20 cellular contexts compared by ENCODE assay signal in genomic region chr9:18798106-18798505, GRCh38.
"Had no signal": no experiment of that assay in that cellular context is flagged by ENCODE, and none has a peak within 500 bp of the region (broad histone marks: within the 10 kb centered on the region; RNA-seq: fewer than 3 reads in every experiment).

No MANE protein-coding gene starts in this region.

- DNase-seq: activated CD4-positive, alpha-beta T cell treated with anti-CD3 and anti-CD28 coated beads, Interleukin-2, amount 10 ng/mL, durations not matched to agents 24 days and 14 days; activated CD4-positive, CD25-positive, alpha-beta regulatory T cell; activated CD8-positive, alpha-beta memory T cell treated with anti-CD3 and anti-CD28 coated beads, Interleukin-2, amount 50 U/mL, for 4 hours; activated CD8-positive, alpha-beta T cell treated with anti-CD3 and anti-CD28 coated beads, Interleukin-2, amount 10 ng/mL, durations not matched to agents 7 days and 5 days; activated effector memory CD4-positive, alpha-beta T cell treated with anti-CD3 and anti-CD28 coated beads, Interleukin-2, amount 50 U/mL, for 16 hours; activated T-cell treated with anti-CD3 and anti-CD28 coated beads, Interleukin-2, amount 50 U/mL, for 48 hours; body of pancreas; effector memory CD8-positive, alpha-beta T cell; left ventricle myocardium inferior; naive thymus-derived CD4-positive, alpha-beta T cell; pancreas; stimulated activated CD4-positive, alpha-beta T cell treated with anti-CD3 and anti-CD28 coated beads, Interleukin-2, amount 100 ng/mL, for 48 hours; stimulated activated naive B cell treated with anti-CD40 and anti-IgM and Interleukin-4, amounts not matched to agents 10 μg/mL and 1 μg/mL and 100 μg/mL, for 72 hours; T-helper 17 cell; uterus had no signal

- H3K27me3 Mint-ChIP-seq: activated CD4-positive, alpha-beta T cell treated with anti-CD3 and anti-CD28 coated beads, Interleukin-2, amount 10 ng/mL, durations not matched to agents 24 days and 14 days had no signal

- H3K27ac Mint-ChIP-seq: activated CD4-positive, alpha-beta T cell treated with anti-CD3 and anti-CD28 coated beads, Interleukin-2, amount 10 ng/mL, durations not matched to agents 24 days and 14 days; activated CD8-positive, alpha-beta T cell treated with anti-CD3 and anti-CD28 coated beads, Interleukin-2, amount 10 ng/mL, durations not matched to agents 7 days and 5 days; activated naive CD4-positive, alpha-beta T cell treated with anti-CD3 and anti-CD28 coated beads, Interleukin-2, amount 50 U/mL, for 72 hours; effector memory CD8-positive, alpha-beta T cell; naive thymus-derived CD4-positive, alpha-beta T cell; stimulated activated naive B cell treated with anti-CD40 and anti-IgM and Interleukin-4, amounts not matched to agents 10 μg/mL and 1 μg/mL and 100 μg/mL, for 72 hours; T-helper 17 cell had no signal

- H3K4me3 Mint-ChIP-seq: activated CD4-positive, alpha-beta T cell treated with anti-CD3 and anti-CD28 coated beads, Interleukin-2, amount 10 ng/mL, durations not matched to agents 24 days and 14 days; activated CD8-positive, alpha-beta T cell treated with anti-CD3 and anti-CD28 coated beads, Interleukin-2, amount 10 ng/mL, durations not matched to agents 7 days and 5 days; central memory CD8-positive, alpha-beta T cell; effector memory CD8-positive, alpha-beta T cell; naive thymus-derived CD4-positive, alpha-beta T cell; stimulated activated naive B cell treated with anti-CD40 and anti-IgM and Interleukin-4, amounts not matched to agents 10 μg/mL and 1 μg/mL and 100 μg/mL, for 72 hours; T-helper 17 cell had no signal

- H3K4me3 ChIP-seq: body of pancreas, left ventricle myocardium inferior, pancreas, tibial nerve, uterus had no signal

- H3K36me3 Mint-ChIP-seq: activated naive CD4-positive, alpha-beta T cell treated with anti-CD3 and anti-CD28 coated beads, Interleukin-2, amount 50 U/mL, for 72 hours; naive thymus-derived CD4-positive, alpha-beta T cell; stimulated activated naive B cell treated with anti-CD40 and anti-IgM and Interleukin-4, amounts not matched to agents 10 μg/mL and 1 μg/mL and 100 μg/mL, for 72 hours had no signal

- H3K9me3 Mint-ChIP-seq: activated CD4-positive, alpha-beta T cell treated with anti-CD3 and anti-CD28 coated beads, Interleukin-2, amount 10 ng/mL, durations not matched to agents 24 days and 14 days; central memory CD8-positive, alpha-beta T cell; effector memory CD8-positive, alpha-beta T cell had no signal

- ATAC-seq: activated CD8-positive, alpha-beta T cell treated with anti-CD3 and anti-CD28 coated beads, Interleukin-2, amount 10 ng/mL, durations not matched to agents 7 days and 5 days; activated naive CD4-positive, alpha-beta T cell treated with anti-CD3 and anti-CD28 coated beads, Interleukin-2, amount 50 U/mL, for 72 hours; body of pancreas; effector memory CD8-positive, alpha-beta T cell; naive thymus-derived CD4-positive, alpha-beta T cell; pancreas; stimulated activated naive B cell treated with anti-CD40 and anti-IgM and Interleukin-4, amounts not matched to agents 10 μg/mL and 1 μg/mL and 100 μg/mL, for 72 hours; T-helper 17 cell had no signal

- FAIRE-seq: keratinocyte, pancreas, TTC549 had no signal

- H3K4me1 Mint-ChIP-seq: activated CD4-positive, alpha-beta T cell treated with anti-CD3 and anti-CD28 coated beads, Interleukin-2, amount 10 ng/mL, durations not matched to agents 24 days and 14 days; central memory CD8-positive, alpha-beta T cell; naive thymus-derived CD4-positive, alpha-beta T cell; stimulated activated naive B cell treated with anti-CD40 and anti-IgM and Interleukin-4, amounts not matched to agents 10 μg/mL and 1 μg/mL and 100 μg/mL, for 72 hours; T-helper 17 cell had no signal
